ENCODE assay signal across 10 cellular contexts in the genomic region with DNA sequence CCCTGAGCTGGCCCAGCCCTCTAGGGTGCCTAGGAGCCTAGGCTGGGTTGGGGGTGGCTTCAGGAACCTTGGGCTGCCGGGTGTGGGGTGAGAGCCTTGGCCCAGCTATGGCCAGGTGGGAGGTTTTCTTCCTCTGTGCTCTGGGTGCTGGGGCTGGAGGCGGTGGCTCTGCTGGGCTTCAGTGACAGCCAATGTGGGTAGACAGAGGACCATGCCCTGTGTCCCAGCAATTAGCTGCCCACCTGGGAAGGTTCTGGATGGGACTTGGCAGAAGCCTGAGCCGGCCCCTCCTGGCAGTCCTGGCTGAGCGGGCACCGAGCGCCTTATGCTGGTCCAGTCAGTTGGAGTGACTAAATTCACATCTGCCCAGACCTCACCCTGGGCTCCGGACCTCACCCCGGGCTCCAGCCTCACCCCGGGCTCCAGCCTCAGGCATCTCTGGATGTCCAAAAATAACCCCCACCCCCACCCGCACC. TPM values are rescaled to one million over a fixed set of nuclear protein-coding genes. Genes with fewer than 3 reads are reported as not detected.
DNase-seq lines count a peak whose midpoint lies in the region; ATAC-seq and TF ChIP-seq lines count a peak whose summit lies in the region.
"Had no signal": no experiment of that assay in that cellular context is flagged by ENCODE, and none has a peak within 500 bp of the region (broad histone marks: within the 10 kb centered on the region; RNA-seq: fewer than 3 reads in every experiment).

No MANE protein-coding gene starts in this region.

- peak overlapping the region; percentile 63 to 76 (median 70) for H3K4me3 ChIP-seq in esophagus muscularis mucosa
- H3K4me3 ChIP-seq in H7 (ENCODE audit: insufficient read depth, low read depth, low read length), result no peak overlapping the region

- no peak overlapping the region for H3K27ac Mint-ChIP-seq in neural crest cell (ENCODE audit: unreplicated experiment)

- H3K4me3 Mint-ChIP-seq in neural crest cell, result peak overlapping the region; percentile 68

- no peaks in the 10 kb centered on the region for H3K9me3 Mint-ChIP-seq in neural crest cell
- H3K9me3 Mint-ChIP-seq: CD8-positive, alpha-beta memory T cell had no signal

- no peaks in the 10 kb centered on the region for H3K36me3 Mint-ChIP-seq in neural crest cell (ENCODE audit: low read depth)
- H3K36me3 Mint-ChIP-seq: CD8-positive, alpha-beta memory T cell had no signal

- intact Hi-C loops in Right ventricle myocardium inferior (cut with DNase I) (loop anchor here (1.0 kb wide), 1 partner anchor 154 kb away; no protein-coding TSS in a partner anchor), left ventricle myocardium superior (cut with micrococcal nuclease) (loop anchor here (5.0 kb wide), 1 partner anchor 151 kb away; no protein-coding TSS in a partner anchor), esophagus muscularis mucosa (cut with DNase I) (loop anchor here (2.0 kb wide), 2 partner anchors 62 to 154 kb away; partner anchors contain the start of gene EML1)

- peak overlapping the region; percentile 47 to 68 (median 62) for H3K27ac ChIP-seq in esophagus muscularis mucosa (replicated peaks in 1 of 4)

- WGBS in esophagus muscularis mucosa, result 76% methylated on average over 7 of the region's 10 CpGs

- peaks cover 54 to 65% (median 59%) of the 10 kb centered on the region in 4 donors for H3K4me1 ChIP-seq in esophagus muscularis mucosa

- no peak for TF ChIP-seq EP300 in esophagus muscularis mucosa (IDR thresholded peaks at IDR 0.05)

- DNase-seq in Right ventricle myocardium inferior (ENCODE audit: missing footprints), result peak; percentile 56
- DNase-seq in left ventricle myocardium superior, result no peak
- no peak for DNase-seq in esophagus muscularis mucosa (ENCODE audit: extremely low spot score)
- DNase-seq in neural crest cell (ENCODE audit: low read depth, low spot score), result no peak
- no peak for DNase-seq in NCI-H82 (lab: John Stamatoyannopoulos, UW)
- DNase-seq in H7, result no peak
- no peak for DNase-seq in GM10266 (ENCODE audit: extremely low spot score)
- no peak for DNase-seq in NCI-H2107 (lab: John Stamatoyannopoulos, UW)
- DNase-seq: NCI-H226 had no signal

- TF ChIP-seq POLR2A in esophagus muscularis mucosa (IDR thresholded peaks at IDR 0.05; ENCODE audit: low read depth), result no peak

- no peaks in the 10 kb centered on the region for H3K27me3 Mint-ChIP-seq in neural crest cell (ENCODE audit: low read depth)

- H3K36me3 ChIP-seq in esophagus muscularis mucosa (no peaks in the 10 kb centered on the region), H7 (replicated peaks; ENCODE audit: control insufficient read depth, insufficient read depth, low read length) (no peaks in the 10 kb centered on the region)

- ATAC-seq in Right ventricle myocardium inferior, result no peak
- ATAC-seq in left ventricle myocardium superior, result no peak

- H3K27me3 ChIP-seq in esophagus muscularis mucosa, result no peaks in the 10 kb centered on the region
- H3K27me3 ChIP-seq in H7 (ENCODE audit: control insufficient read depth, insufficient read depth, low read length), result no peaks in the 10 kb centered on the region

- TF ChIP-seq CTCF in esophagus muscularis mucosa (IDR thresholded peaks at IDR 0.05) (no peak), neural crest cell (conservative IDR thresholded peaks at IDR 0.05) (no peak), GM10266 (IDR thresholded peaks at IDR 0.05; ENCODE audit: control insufficient read depth, insufficient read depth, low read depth, missing control alignments) (no peak)

- H3K4me1 Mint-ChIP-seq in neural crest cell, result peaks cover 4% of the 10 kb centered on the region

- H3K9me3 ChIP-seq in esophagus muscularis mucosa, result no peaks in the 10 kb centered on the region

RNA-seq across cellular contexts. Expression of gene CYP46A1, which starts 46.8 kb away (rescaled TPM):
- total RNA-seq in Right ventricle myocardium inferior (2.2 TPM), left ventricle myocardium superior (3.0 TPM), esophagus muscularis mucosa (1 to 10 TPM; 1.2 to 2.5 (median 1.9) TPM), neural crest cell (3.0 and 3.6 TPM in 2 replicates)
- total RNA-seq in H7 (2014; rRNA removed; shearing (Covaris generic)), result 0.04 and 0.42 TPM in 2 replicates
